Comparison of ENCODE assay signal across 14 cellular contexts in the genomic region with DNA sequence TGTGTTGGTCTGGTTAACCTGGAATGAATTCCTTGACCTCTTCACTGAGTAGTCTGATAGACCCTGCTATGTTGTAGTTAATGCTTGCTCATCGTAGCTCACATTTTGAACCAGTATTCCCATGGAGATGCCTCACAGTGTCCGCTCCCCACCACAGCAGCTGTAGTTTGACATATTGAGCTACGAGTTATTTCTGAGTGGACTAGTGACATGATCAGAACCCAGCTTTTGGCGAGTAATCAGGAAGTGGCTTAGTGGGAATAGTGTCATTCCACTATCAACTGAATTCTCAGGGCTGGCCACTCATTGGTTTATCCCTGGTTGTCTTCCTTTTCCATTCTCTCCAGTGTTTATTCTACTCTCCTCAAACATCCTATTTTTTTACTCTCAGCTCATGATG.
"Had no signal": no experiment of that assay in that cellular context is flagged by ENCODE, and none has a peak within 500 bp of the region (broad histone marks: within the 10 kb centered on the region; RNA-seq: fewer than 3 reads in every experiment).

No MANE protein-coding gene starts in this region.

- DNase-seq: activated CD4-positive, alpha-beta memory T cell treated with anti-CD3 and anti-CD28 coated beads for 36 hours; activated naive CD8-positive, alpha-beta T cell treated with anti-CD3 and anti-CD28 coated beads, Interleukin-2, amount 50 U/mL, for 24 hours; cortex of kidney; effector CD8-positive, alpha-beta T cell; lower lobe of right lung; naive thymus-derived CD8-positive, alpha-beta T cell; psoas muscle; right lobe of liver; stimulated activated CD4-positive, alpha-beta T cell treated with anti-CD3 and anti-CD28 coated beads, Interleukin-2, amount 100 ng/mL, for 24 hours; stimulated activated naive B cell treated with anti-CD40 and anti-IgM and Interleukin-4, amounts not matched to agents 10 μg/mL and 1 μg/mL and 100 μg/mL, for 72 hours; SW 1271; transverse colon had no signal

- H3K36me3 ChIP-seq: gastroesophageal sphincter, lower lobe of right lung, transverse colon had no signal

- H3K4me2 ChIP-seq: hepatocyte had no signal

- H3K27ac ChIP-seq: gastroesophageal sphincter, hepatocyte, lower lobe of right lung, psoas muscle, right lobe of liver, transverse colon had no signal

- H3K4me3 ChIP-seq: gastroesophageal sphincter, hepatocyte, lower lobe of right lung, psoas muscle, right lobe of liver, transverse colon had no signal

- H2AFZ ChIP-seq: hepatocyte had no signal

- H3K27me3 ChIP-seq: gastroesophageal sphincter, hepatocyte, right lobe of liver, transverse colon had no signal

- H3K4me1 ChIP-seq: psoas muscle, right lobe of liver had no signal

- H3K9me3 ChIP-seq: gastroesophageal sphincter, lower lobe of right lung, psoas muscle, right lobe of liver, transverse colon had no signal
